11 cellular contexts compared by ENCODE assay signal in the genomic region with DNA sequence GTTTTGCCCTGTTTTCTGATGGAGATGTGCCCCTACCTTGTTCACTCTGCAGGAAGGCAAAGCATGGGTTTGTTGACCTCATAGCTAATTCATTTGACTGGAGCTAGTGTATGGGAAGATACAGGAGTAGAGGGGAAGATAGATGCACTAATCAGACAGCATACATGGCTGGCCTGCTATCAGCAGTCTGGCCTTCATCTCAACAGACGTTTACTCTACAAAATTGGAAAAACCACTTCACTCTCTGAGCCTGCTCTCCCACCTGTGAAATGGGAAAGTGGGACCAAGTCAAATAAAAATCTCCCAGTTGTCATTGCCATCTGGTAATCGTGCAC.
DNase-seq lines count a peak whose midpoint lies in the region; ATAC-seq lines count a peak whose summit lies in the region.
"Had no signal": no experiment of that assay in that cellular context is flagged by ENCODE, and none has a peak within 500 bp of the region (broad histone marks: within the 10 kb centered on the region; RNA-seq: fewer than 3 reads in every experiment).

No MANE protein-coding gene starts in this region.

- H3K4me1 Mint-ChIP-seq in activated CD4-positive, alpha-beta T cell treated with anti-CD3 and anti-CD28 coated beads, Interleukin-2, amount 10 ng/mL, durations not matched to agents 7 days and 5 days = peaks cover 43% of the 10 kb centered on the region
- peaks cover 37 to 46% of the 10 kb centered on the region in 2 donors for H3K4me1 Mint-ChIP-seq in natural killer cell treated with Interleukin-12 subunit alpha and Interleukin-12 subunit beta and Interleukin-15 and Interleukin-18, amount 100 ng/mL, for 72 hours (ENCODE audit: low read depth in 2 of 2)

- intact Hi-C loops in sciatic nerve (cut with DNase I) = no loop called here

- no peaks in the 10 kb centered on the region for H3K9me3 Mint-ChIP-seq in activated CD4-positive, alpha-beta T cell treated with anti-CD3 and anti-CD28 coated beads, Interleukin-2, amount 10 ng/mL, durations not matched to agents 7 days and 5 days
- H3K9me3 Mint-ChIP-seq in natural killer cell treated with Interleukin-12 subunit alpha and Interleukin-12 subunit beta and Interleukin-15 and Interleukin-18, amount 100 ng/mL, for 72 hours = peaks cover 4% of the 10 kb centered on the region

- POLR2A ChIA-PET in activated CD4-positive, alpha-beta T cell treated with anti-CD3 and anti-CD28 coated beads, Interleukin-2, amount 10 ng/mL, durations not matched to agents 7 days and 5 days (lab: Charles Lee) = no interaction called here

- CTCF ChIA-PET in activated CD4-positive, alpha-beta T cell treated with anti-CD3 and anti-CD28 coated beads, Interleukin-2, amount 10 ng/mL, durations not matched to agents 7 days and 5 days (lab: Charles Lee) = interaction anchor here (1.0 to 1.3 kb wide), 2 partner anchors 7 to 17 kb away, joined by 3 read pairs; no protein-coding TSS in a partner anchor

- no peak for DNase-seq in activated CD4-positive, alpha-beta T cell treated with anti-CD3 and anti-CD28 coated beads, Interleukin-2, amount 10 ng/mL, durations not matched to agents 7 days and 5 days
- DNase-seq in activated CD4-positive, alpha-beta T cell treated with anti-CD3 and anti-CD28 coated beads, Interleukin-2, amount 50 U/mL, for 48 hours = no peak
- DNase-seq in natural killer cell treated with Interleukin-12 subunit alpha and Interleukin-12 subunit beta and Interleukin-15 and Interleukin-18, amount 100 ng/mL, for 72 hours (ENCODE audit: low spot score) = no peak
- DNase-seq in DMS79 treated with DMSO at 0.1 percent for 48 hours (lab: John Stamatoyannopoulos, UW) (no peak), sciatic nerve (ENCODE audit: low spot score) (no peak), NCI-H510A treated with DMSO at 0.1 percent for 48 hours (lab: John Stamatoyannopoulos, UW) (no peak)
- DNase-seq: activated CD4-positive, alpha-beta T cell treated with anti-CD3 and anti-CD28 coated beads, Interleukin-2, amount 50 U/mL, for 4 hours; head of caudate nucleus had no signal

- ATAC-seq in GM21717 (IDR thresholded peaks at IDR 0.05; ENCODE audit: unreplicated experiment) = peak; percentile 23
- ATAC-seq in HG03378 (IDR thresholded peaks at IDR 0.05; ENCODE audit: unreplicated experiment) = peak; percentile 25
- ATAC-seq in natural killer cell treated with Interleukin-12 subunit alpha and Interleukin-12 subunit beta and Interleukin-15 and Interleukin-18, amount 100 ng/mL, for 72 hours = peak in 1 of 2 donors; percentile 6
- ATAC-seq in sciatic nerve = no peak

- H3K27ac Mint-ChIP-seq in activated CD4-positive, alpha-beta T cell treated with anti-CD3 and anti-CD28 coated beads, Interleukin-2, amount 10 ng/mL, durations not matched to agents 7 days and 5 days = peak overlapping the region; percentile 43
- H3K27ac Mint-ChIP-seq in natural killer cell treated with Interleukin-12 subunit alpha and Interleukin-12 subunit beta and Interleukin-15 and Interleukin-18, amount 100 ng/mL, for 72 hours = no peak overlapping the region
- H3K27ac Mint-ChIP-seq: activated naive CD4-positive, alpha-beta T cell treated with anti-CD3 and anti-CD28 coated beads, Interleukin-2, amount 50 U/mL, for 72 hours had no signal

- H3K27me3 Mint-ChIP-seq in activated CD4-positive, alpha-beta T cell treated with anti-CD3 and anti-CD28 coated beads, Interleukin-2, amount 10 ng/mL, durations not matched to agents 7 days and 5 days = peaks cover 26% of the 10 kb centered on the region
- peaks cover 12 to 23% of the 10 kb centered on the region in 2 donors for H3K27me3 Mint-ChIP-seq in natural killer cell treated with Interleukin-12 subunit alpha and Interleukin-12 subunit beta and Interleukin-15 and Interleukin-18, amount 100 ng/mL, for 72 hours

- H3K4me3 Mint-ChIP-seq in activated CD4-positive, alpha-beta T cell treated with anti-CD3 and anti-CD28 coated beads, Interleukin-2, amount 10 ng/mL, durations not matched to agents 7 days and 5 days = peak overlapping the region; percentile 6
- H3K4me3 Mint-ChIP-seq in natural killer cell treated with Interleukin-12 subunit alpha and Interleukin-12 subunit beta and Interleukin-15 and Interleukin-18, amount 100 ng/mL, for 72 hours = peak overlapping the region; percentile 21

- peaks cover 4% of the 10 kb centered on the region for H3K36me3 Mint-ChIP-seq in activated CD4-positive, alpha-beta T cell treated with anti-CD3 and anti-CD28 coated beads, Interleukin-2, amount 10 ng/mL, durations not matched to agents 7 days and 5 days (ENCODE audit: low read depth)
- H3K36me3 Mint-ChIP-seq in natural killer cell treated with Interleukin-12 subunit alpha and Interleukin-12 subunit beta and Interleukin-15 and Interleukin-18, amount 100 ng/mL, for 72 hours = peaks cover 5% of the 10 kb centered on the region
